Comparison of ENCODE assay signal across 8 cellular contexts in the genomic region with DNA sequence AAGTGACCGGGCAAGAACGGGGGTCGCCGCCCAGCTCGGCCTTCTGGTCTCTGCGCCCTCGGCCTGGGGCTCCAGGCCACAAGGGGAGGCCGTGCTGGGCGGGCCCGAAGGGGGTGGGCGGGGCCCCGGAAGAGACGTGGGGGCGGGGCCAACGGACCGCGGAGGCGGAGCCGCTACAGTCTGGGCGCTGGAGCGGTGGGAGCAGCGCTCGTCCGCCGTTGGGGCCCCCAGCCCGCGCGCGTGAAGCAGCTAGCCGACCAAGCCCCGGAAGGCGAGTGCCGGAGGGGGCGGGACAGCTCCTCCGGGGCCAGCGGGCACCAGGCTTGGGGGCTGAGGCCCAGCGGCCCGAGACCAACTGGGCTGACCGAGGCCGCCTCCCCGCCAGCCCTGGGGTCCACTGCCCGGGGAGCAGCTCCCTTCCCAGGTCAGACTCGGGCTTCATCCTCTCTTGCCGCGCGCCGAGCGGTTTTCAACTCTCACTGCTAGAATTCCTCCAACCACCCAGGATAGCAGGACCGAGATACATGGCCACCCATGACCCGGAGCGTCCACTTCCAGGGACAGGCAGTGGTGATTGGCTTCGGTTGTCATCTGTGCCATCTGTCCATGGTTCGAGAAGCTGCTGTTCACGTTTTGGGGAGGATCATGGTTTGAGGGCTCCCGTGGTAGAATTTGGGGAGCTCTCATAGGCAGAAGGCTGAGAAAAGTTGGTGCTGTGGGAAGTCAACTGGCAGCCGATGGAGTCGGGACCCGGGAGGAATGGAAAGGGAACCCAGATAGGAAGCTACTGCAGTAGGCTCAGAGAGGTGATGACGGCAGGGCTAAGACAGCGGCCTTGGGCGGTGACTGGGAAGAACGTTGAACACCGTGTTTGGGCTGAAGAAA. TPM values are rescaled to one million over a fixed set of nuclear protein-coding genes. Genes with fewer than 3 reads are reported as not detected.
DNase-seq lines count a peak whose midpoint lies in the region; ATAC-seq and TF ChIP-seq lines count a peak whose summit lies in the region.

No MANE protein-coding gene starts in this region.

- H3K27me3 ChIP-seq in OCI-LY3 (ENCODE audit: low read depth, low read length) = no peaks in the 10 kb centered on the region

- H3K9me3 ChIP-seq in OCI-LY3 (ENCODE audit: insufficient read depth, low read length) = no peaks in the 10 kb centered on the region
- H3K9me3 ChIP-seq in mucosa of descending colon = no peaks in the 10 kb centered on the region

- peak; percentile 90 for DNase-seq in CD1c-positive myeloid dendritic cell (ENCODE audit: extremely low spot score)
- DNase-seq in activated T-cell treated with anti-CD3 and anti-CD28 coated beads for 48 hours (ENCODE audit: low read depth) = peak; percentile 83
- no peak for DNase-seq in epithelial cell of proximal tubule (ENCODE audit: low read depth)
- peak; percentile 92 for DNase-seq in mucosa of descending colon
- peak; percentile 60 to 73 for DNase-seq in stimulated activated CD8-positive, alpha-beta memory T cell treated with anti-CD3 and anti-CD28 coated beads, Interleukin-4, amount 100 ng/mL, for 1 hour (ENCODE audit: low read depth in 2 of 2, low spot score in 1 of 2)

- H2AFZ ChIP-seq in OCI-LY3 (ENCODE audit: low read depth, low read length) = 0 out of 2 replicates have a peak overlapping the region, but pooled peaks have one; percentile 47

- peak overlapping the region; percentile 95 for H3K4me3 ChIP-seq in OCI-LY3 (ENCODE audit: low read length)
- peak overlapping the region; percentile 89 for H3K4me3 ChIP-seq in epithelial cell of proximal tubule (ENCODE audit: low read depth, low read length)
- peak overlapping the region; percentile 44 for H3K4me3 ChIP-seq in mucosa of descending colon

- TF ChIP-seq CTCF in OCI-LY3 (IDR thresholded peaks at IDR 0.05; ENCODE audit: low read depth, low read length) = no peak
- TF ChIP-seq CTCF in epithelial cell of proximal tubule (conservative IDR thresholded peaks at IDR 0.05; ENCODE audit: low read depth, low read length) = no peak
- TF ChIP-seq CTCF in mucosa of descending colon (IDR thresholded peaks at IDR 0.05) = no peak

- H3K9ac ChIP-seq in OCI-LY3 (ENCODE audit: low read length) = peak overlapping the region; percentile 92

- H3K27ac ChIP-seq in OCI-LY3 (ENCODE audit: low read length) = peak overlapping the region; percentile 63

- H3K4me2 ChIP-seq in OCI-LY3 (ENCODE audit: low read length) = peak overlapping the region; percentile 94

- H3K4me1 ChIP-seq in OCI-LY3 (ENCODE audit: low read length) (peaks cover 70% of the 10 kb centered on the region), mucosa of descending colon (ENCODE audit: low read depth) (peaks cover 9% of the 10 kb centered on the region)

- intact Hi-C loops in mucosa of descending colon (cut with DNase I, micrococcal nuclease) = no loop called here

- ATAC-seq in GM19395 (IDR thresholded peaks at IDR 0.05; ENCODE audit: unreplicated experiment) (peak; percentile 88), HG03565 (IDR thresholded peaks at IDR 0.05; ENCODE audit: unreplicated experiment) (peak; percentile 67), mucosa of descending colon (peak; percentile 99)

- peaks cover 15% of the 10 kb centered on the region for H3K79me2 ChIP-seq in OCI-LY3 (ENCODE audit: low read length)

- H4K20me1 ChIP-seq in OCI-LY3 (ENCODE audit: insufficient read depth, low read length) = no peaks in the 10 kb centered on the region

- H3K36me3 ChIP-seq in OCI-LY3 (replicated peaks; ENCODE audit: low read depth, low read length) = no peaks in the 10 kb centered on the region
- H3K36me3 ChIP-seq in mucosa of descending colon (ENCODE audit: low read depth) = no peaks in the 10 kb centered on the region

RNA-seq across cellular contexts. Expression of gene LCMT1, which starts 44.6 kb away (rescaled TPM):
- total RNA-seq in epithelial cell of proximal tubule (35.4 and 56.9 TPM in 2 replicates), mucosa of descending colon (10 to 100 TPM; 41.7 to 55.7 (median 55.7) TPM)

RNA-seq across cellular contexts. Expression of gene ARHGAP17, which starts 51.8 kb away (rescaled TPM):
- 21.2 and 38.2 TPM in 2 replicates for total RNA-seq in epithelial cell of proximal tubule
- 100 to 1,000 TPM in 2 of 3 donors, 10 to 100 TPM in 1; 95.4 to 145 (median 111) TPM for total RNA-seq in mucosa of descending colon

Comparison
In these comparisons a context has a peak if more than half of its experiments do, and no peak if none do; other contexts are left out.
1. H3K4me3 ChIP-seq: peak in every context shown above with its lines; median percentile 95 in OCI-LY3; 89 in epithelial cell of proximal tubule; 44 in mucosa of descending colon.